ENCODE assay signal across 12 cellular contexts in genomic region chr2:158518083-158518482, GRCh38.
DNase-seq lines count a peak whose midpoint lies in the region; ATAC-seq and TF ChIP-seq lines count a peak whose summit lies in the region.
"Had no signal": no experiment of that assay in that cellular context is flagged by ENCODE, and none has a peak within 500 bp of the region (broad histone marks: within the 10 kb centered on the region; RNA-seq: fewer than 3 reads in every experiment).

No MANE protein-coding gene starts in this region.

- ATAC-seq in GM21786 (IDR thresholded peaks at IDR 0.05; ENCODE audit: unreplicated experiment) = no peak
- ATAC-seq: left colon; naive thymus-derived CD8-positive, alpha-beta T cell had no signal

- DNase-seq in GF-D8 (lab: John Stamatoyannopoulos, UW) (peak; percentile 46), NCI-H524 (lab: John Stamatoyannopoulos, UW) (peak; percentile 18 to 72), fibroblast of pulmonary artery (ENCODE audit: low read depth) (peak; percentile 58), renal cortical epithelial cell (ENCODE audit: low read depth) (peak; percentile 69), spleen (no peak)
- no peak for DNase-seq in activated CD8-positive, alpha-beta memory T cell treated with anti-CD3 and anti-CD28 coated beads for 24 hours
- DNase-seq: DMS153; KBM-7; left colon; naive thymus-derived CD8-positive, alpha-beta T cell had no signal

- H3K36me3 ChIP-seq in spleen = no peaks in the 10 kb centered on the region

- H3K4me1 ChIP-seq in spleen = peaks cover 0 to 8% (median 2%) of the 10 kb centered on the region in 6 donors

- intact Hi-C loops in spleen (cut with DNase I; ENCODE audit: low total_unique reads) = no loop called here

- H3K9me3 ChIP-seq in spleen = no peaks in the 10 kb centered on the region

- no peak for TF ChIP-seq CTCF in fibroblast of pulmonary artery (IDR thresholded peaks at IDR 0.05; ENCODE audit: low read length, missing control alignments)
- TF ChIP-seq CTCF in spleen (IDR thresholded peaks at IDR 0.05 in 8 of 11, conservative IDR thresholded peaks at IDR 0.05 in 3 of 11) = no peak

- WGBS in spleen, 5 donors = 59 to 79% (median 71%) methylated on average over 3 of the region's 3 CpGs

- H3K4me3 ChIP-seq in fibroblast of pulmonary artery (replicated peaks; ENCODE audit: low read depth, low read length) (no peak overlapping the region), spleen (no peak overlapping the region)
- H3K4me3 ChIP-seq: skin epidermis had no signal

- TF ChIP-seq POLR2A in spleen (IDR thresholded peaks at IDR 0.05) = no peak

- H3K27me3 ChIP-seq in spleen (replicated peaks in 1 of 7) = no peaks in the 10 kb centered on the region

- H3K27ac ChIP-seq in spleen = no peak overlapping the region
- H3K27ac ChIP-seq: skin epidermis had no signal

Comparison
In these comparisons a context has a peak if more than half of its experiments do, and no peak if none do; other contexts are left out.
1. DNase-seq: peak in GF-D8 (single experiment), NCI-H524 (2 of 2), fibroblast of pulmonary artery (single experiment) and renal cortical epithelial cell (single experiment); none in activated CD8-positive, alpha-beta memory T cell treated with anti-CD3 and anti-CD28 coated beads for 24 hours (single experiment) and spleen (single experiment).